In genomic region chr6:45420083-45420908, GRCh38 we compare ENCODE assay signal across 8 cellular contexts. TPM values are rescaled to one million over a fixed set of nuclear protein-coding genes. Genes with fewer than 3 reads are reported as not detected.
A peak's percentile ranks its signal among the peaks of the same experiment; 100 is the strongest.
DNase-seq lines count a peak whose midpoint lies in the region; ATAC-seq and TF ChIP-seq lines count a peak whose summit lies in the region.

No MANE protein-coding gene starts in this region.

- peaks cover 54% of the 10 kb centered on the region for H3K4me1 Mint-ChIP-seq in activated CD4-positive, alpha-beta T cell treated with anti-CD3 and anti-CD28 coated beads, Interleukin-2, amount 10 ng/mL, durations not matched to agents 24 days and 14 days
- peaks cover 26 to 44% of the 10 kb centered on the region in 2 donors for H3K4me1 Mint-ChIP-seq in effector memory CD8-positive, alpha-beta T cell (ENCODE audit: low read depth in 2 of 2)
- peaks cover 26% of the 10 kb centered on the region for H3K4me1 Mint-ChIP-seq in neural crest cell

- 7 to 12% methylated on average over 5 to 40 of the region's 40 CpGs for WGBS in transverse colon (ENCODE audit: low coverage in 1 of 2), 2 donors

- peak; percentile 48 for ATAC-seq in effector memory CD8-positive, alpha-beta T cell (replicated peaks)

- no peak for TF ChIP-seq POLR2A in transverse colon (IDR thresholded peaks at IDR 0.05)

- intact Hi-C loops in activated CD4-positive, alpha-beta T cell treated with anti-CD3 and anti-CD28 coated beads, Interleukin-2, amount 10 ng/mL, durations not matched to agents 24 days and 14 days (cut with micrococcal nuclease) = loop anchor here (1.0 to 10.0 kb wide), 11 partner anchors 43 to 943 kb away; partner anchors contain the start of genes CLIC5 and SUPT3H
- intact Hi-C loops in transverse colon (cut with DNase I; ENCODE audit: low total_unique reads) = loop anchor here (5.0 kb wide), 2 partner anchors 43 to 292 kb away; partner anchors contain the start of gene SUPT3H

- peak overlapping the region in 3 of 4 donors; percentile 5 to 64 (median 46) for H3K4me3 ChIP-seq in transverse colon

- H3K27me3 ChIP-seq in transverse colon = peaks cover 98% of the 10 kb centered on the region

- peaks cover 12% of the 10 kb centered on the region for H3K36me3 Mint-ChIP-seq in activated CD4-positive, alpha-beta T cell treated with anti-CD3 and anti-CD28 coated beads, Interleukin-2, amount 10 ng/mL, durations not matched to agents 24 days and 14 days (ENCODE audit: low read depth)
- H3K36me3 Mint-ChIP-seq in effector memory CD8-positive, alpha-beta T cell (ENCODE audit: insufficient read depth) = peaks cover 43% of the 10 kb centered on the region
- no peaks in the 10 kb centered on the region for H3K36me3 Mint-ChIP-seq in neural crest cell (ENCODE audit: low read depth)

- in situ Hi-C loops in transverse colon (cut with MboI; ENCODE audit: low pct_ligation_motif_present in 1 of 4, low pct_unique_long_range_greater_than_20kb in 1 of 4, low sequenced_read_pairs in 3 of 4) = loop anchor here in 2 of 4 donors (25.0 kb wide), 1 partner anchor 758 kb away; no protein-coding TSS in a partner anchor

- H3K4me1 ChIP-seq in transverse colon = peaks cover 0 to 44% (median 32%) of the 10 kb centered on the region in 4 donors

- H3K27ac Mint-ChIP-seq in activated CD4-positive, alpha-beta T cell treated with anti-CD3 and anti-CD28 coated beads, Interleukin-2, amount 10 ng/mL, durations not matched to agents 24 days and 14 days = peak overlapping the region; percentile 96
- H3K27ac Mint-ChIP-seq in effector memory CD8-positive, alpha-beta T cell = peak overlapping the region; percentile 89 to 98
- H3K27ac Mint-ChIP-seq in neural crest cell (ENCODE audit: unreplicated experiment) = no peak overlapping the region

- peaks cover 22% of the 10 kb centered on the region for H3K27me3 Mint-ChIP-seq in activated CD4-positive, alpha-beta T cell treated with anti-CD3 and anti-CD28 coated beads, Interleukin-2, amount 10 ng/mL, durations not matched to agents 24 days and 14 days
- peaks cover 19 to 25% of the 10 kb centered on the region in 2 donors for H3K27me3 Mint-ChIP-seq in effector memory CD8-positive, alpha-beta T cell
- peaks cover 92% of the 10 kb centered on the region for H3K27me3 Mint-ChIP-seq in neural crest cell (ENCODE audit: low read depth)

- TF ChIP-seq CTCF in neural crest cell (conservative IDR thresholded peaks at IDR 0.05) = no peak
- TF ChIP-seq CTCF in transverse colon (IDR thresholded peaks at IDR 0.05) = no peak

- no peaks in the 10 kb centered on the region for H3K9me3 Mint-ChIP-seq in activated CD4-positive, alpha-beta T cell treated with anti-CD3 and anti-CD28 coated beads, Interleukin-2, amount 10 ng/mL, durations not matched to agents 24 days and 14 days
- no peaks in the 10 kb centered on the region for H3K9me3 Mint-ChIP-seq in effector memory CD8-positive, alpha-beta T cell
- no peaks in the 10 kb centered on the region for H3K9me3 Mint-ChIP-seq in neural crest cell

- H3K36me3 ChIP-seq in transverse colon = no peaks in the 10 kb centered on the region

- DNase-seq in NCI-H1417 (lab: John Stamatoyannopoulos, UW) = peak in 2 of 3 experiments; percentile 32 to 49
- no peak for DNase-seq in NCI-H1417 treated with DMSO at 0.1 percent for 48 hours (lab: John Stamatoyannopoulos, UW)
- DNase-seq in activated CD4-positive, alpha-beta T cell treated with anti-CD3 and anti-CD28 coated beads, Interleukin-2, amount 10 ng/mL, durations not matched to agents 24 days and 14 days = peak; percentile 84
- peak; percentile 43 to 55 (median 47) for DNase-seq in effector memory CD8-positive, alpha-beta T cell
- peak; percentile 5 for DNase-seq in neural crest cell (ENCODE audit: low read depth, low spot score)
- DNase-seq in transverse colon = peak; percentile 56
- DNase-seq in AG20443 (ENCODE audit: low spot score) = no peak
- no peak for DNase-seq in NCI-H1105 (lab: John Stamatoyannopoulos, UW)

- no peaks in the 10 kb centered on the region for H3K9me3 ChIP-seq in transverse colon

- H3K4me3 Mint-ChIP-seq in activated CD4-positive, alpha-beta T cell treated with anti-CD3 and anti-CD28 coated beads, Interleukin-2, amount 10 ng/mL, durations not matched to agents 24 days and 14 days = peak overlapping the region; percentile 94
- H3K4me3 Mint-ChIP-seq in effector memory CD8-positive, alpha-beta T cell = peak overlapping the region; percentile 98 to 100
- peak overlapping the region; percentile 83 for H3K4me3 Mint-ChIP-seq in neural crest cell

- peak overlapping the region; percentile 77 to 85 (median 82) for H3K27ac ChIP-seq in transverse colon

- no peak for TF ChIP-seq EP300 in transverse colon (IDR thresholded peaks at IDR 0.05; ENCODE audit: low read depth)

RNA-seq across cellular contexts. Expression of gene SUPT3H, which starts 42.6 kb away (rescaled TPM):
- total RNA-seq in activated CD4-positive, alpha-beta T cell treated with anti-CD3 and anti-CD28 coated beads, Interleukin-2, amount 10 ng/mL, durations not matched to agents 24 days and 14 days = 12.4 and 13.0 TPM in 2 replicates
- total RNA-seq in neural crest cell = 17.0 and 18.0 TPM in 2 replicates
- 10 to 100 TPM in 1 of 4 donors, 1 to 10 TPM in 2, under 1 TPM in 1; 0.80 to 12.7 (median 3.0) TPM for total RNA-seq in transverse colon

Comparison
In these comparisons a context has a peak if more than half of its experiments do, and no peak if none do; other contexts are left out.
1. DNase-seq: peak in NCI-H1417 (2 of 3), activated CD4-positive, alpha-beta T cell treated with anti-CD3 and anti-CD28 coated beads, Interleukin-2, amount 10 ng/mL, durations not matched to agents 24 days and 14 days (single experiment), effector memory CD8-positive, alpha-beta T cell (3 of 3), neural crest cell (single experiment) and transverse colon (single experiment); none in NCI-H1417 treated with DMSO at 0.1 percent for 48 hours (single experiment), AG20443 (single experiment) and NCI-H1105 (single experiment).
2. Peak in every context shown above with its lines, with median percentiles within 50 percentile points of each other: H3K4me3 Mint-ChIP-seq.